ENCODE assay signal across 1 cellular context in genomic region chr5:756865-757345, GRCh38.
TF ChIP-seq lines count a peak whose summit lies in the region.

No MANE protein-coding gene starts in this region.

TF ChIP-seq in K562, 482 proteins besides CTCF, POLR2A, EP300 and RAD21 (continued from another document):
- no peak for TF ChIP-seq NUFIP1 (IDR thresholded peaks at IDR 0.05; ENCODE audit: partially characterized antibody)
